ENCODE assay signal across 1 cellular context in genomic region chr11:27166130-27166529, GRCh38.
TF ChIP-seq lines count a peak whose summit lies in the region.

No MANE protein-coding gene starts in this region.

TF ChIP-seq in WTC11, 78 proteins besides CTCF, POLR2A, EP300 and RAD21 (continued from another document):
- TF ChIP-seq AFF4 (CRISPR knock-in tag; IDR thresholded peaks at IDR 0.05; ENCODE audit: borderline replicate concordance) = no peak
- TF ChIP-seq ZNF219 (CRISPR knock-in tag; IDR thresholded peaks at IDR 0.05; ENCODE audit: borderline replicate concordance) = no peak
- no peak for TF ChIP-seq FOXP1 (CRISPR knock-in tag; IDR thresholded peaks at IDR 0.05; ENCODE audit: borderline replicate concordance)
- no peak for TF ChIP-seq ATF3 (CRISPR knock-in tag; conservative IDR thresholded peaks at IDR 0.05)
- TF ChIP-seq ZNF423 (CRISPR knock-in tag; IDR thresholded peaks at IDR 0.05) = no peak
- no peak for TF ChIP-seq ATF6 (CRISPR knock-in tag; IDR thresholded peaks at IDR 0.05)
- no peak for TF ChIP-seq CREB1 (CRISPR knock-in tag; IDR thresholded peaks at IDR 0.05)
- TF ChIP-seq SP1 (CRISPR knock-in tag; conservative IDR thresholded peaks at IDR 0.05) = no peak
